In genomic region chr18:1056404-1056803, GRCh38 we compare ENCODE assay signal across 33 cellular contexts.
"Had no signal": no experiment of that assay in that cellular context is flagged by ENCODE, and none has a peak within 500 bp of the region (broad histone marks: within the 10 kb centered on the region; RNA-seq: fewer than 3 reads in every experiment).

No MANE protein-coding gene starts in this region.

- DNase-seq: activated effector memory CD4-positive, alpha-beta T cell treated with anti-CD3 and anti-CD28 coated beads, Interleukin-2, amount 50 U/mL, for 16 hours; activated effector memory CD4-positive, alpha-beta T cell treated with Interleukin-2 at 50 U/mL for 16 hours; activated gamma-delta T cell; activated gamma-delta T cell treated with Interleukin-2 at 50 U/mL for 16 hours; activated naive CD4-positive, alpha-beta T cell; activated naive CD4-positive, alpha-beta T cell treated with anti-CD3 and anti-CD28 coated beads for 36 hours; activated naive CD4-positive, alpha-beta T cell treated with anti-CD3 and anti-CD28 coated beads, Interleukin-2, amount 10 ng/mL, durations not matched to agents 7 days and 5 days; activated naive CD4-positive, alpha-beta T cell treated with anti-CD3 and anti-CD28 coated beads, Interleukin-2, amount 50 U/mL, for 16 hours; activated naive CD4-positive, alpha-beta T cell treated with Interleukin-2 at 50 U/mL for 16 hours; activated naive CD8-positive, alpha-beta T cell treated with anti-CD3 and anti-CD28 coated beads for 36 hours; activated naive CD8-positive, alpha-beta T cell treated with anti-CD3 and anti-CD28 coated beads, Interleukin-2, amount 10 ng/mL, durations not matched to agents 7 days and 5 days; activated naive CD8-positive, alpha-beta T cell treated with anti-CD3 and anti-CD28 coated beads, Interleukin-2, amount 50 U/mL, for 24 hours; activated T-cell treated with anti-CD3 and anti-CD28 coated beads, Interleukin-2, amount 50 U/mL, for 24 hours; activated T-cell treated with anti-CD3 and anti-CD28 coated beads, Interleukin-2, amount 50 U/mL, for 4 hours; activated T-cell treated with anti-CD3 and anti-CD28 coated beads, Interleukin-2, amount 50 U/mL, for 48 hours; activated T-cell treated with anti-CD3 and anti-CD28 coated beads, Interleukin-2, amount 50 U/mL, for 72 hours; adrenal gland; amniotic stem cell; amygdala; anterior cingulate cortex; aorta; body of pancreas; brain microvascular endothelial cell; caudate nucleus; central memory CD4-positive, alpha-beta T cell; cerebellar nuclear complex had no signal

- FAIRE-seq: astrocyte, bronchial epithelial cell had no signal

- ATAC-seq: activated naive CD4-positive, alpha-beta T cell treated with anti-CD3 and anti-CD28 coated beads, Interleukin-2, amount 50 U/mL, for 72 hours; activated naive CD8-positive, alpha-beta T cell treated with anti-CD3 and anti-CD28 coated beads, Interleukin-2, amount 50 U/mL, for 24 hours; activated T-cell treated with anti-CD3 and anti-CD28 coated beads, Interleukin-2, amount 50 U/mL, for 4 hours; activated T-cell treated with anti-CD3 and anti-CD28 coated beads, Interleukin-2, amount 50 U/mL, for 72 hours; activated T-helper 17 cell treated with anti-CD3 and anti-CD28 coated beads, Interleukin-2, amount 50 U/mL, for 72 hours; body of pancreas had no signal

- H3K27me3 ChIP-seq: adrenal gland, ascending aorta, body of pancreas, brain microvascular endothelial cell, breast epithelium, cardiac muscle cell had no signal

- H3K4me3 ChIP-seq: adrenal gland, ascending aorta, body of pancreas, breast epithelium, cardiac muscle cell had no signal

- H3K4me1 ChIP-seq: adrenal gland, ascending aorta, body of pancreas, breast epithelium had no signal

- H3K9me3 ChIP-seq: body of pancreas had no signal

- H3K27ac ChIP-seq: adrenal gland, ascending aorta, body of pancreas, brain microvascular endothelial cell, breast epithelium, cardiac muscle cell had no signal

- H3K36me3 ChIP-seq: adrenal gland, ascending aorta, brain microvascular endothelial cell, breast epithelium, cardiac muscle cell had no signal
